26 cellular contexts compared by ENCODE assay signal in genomic region chr12:93417967-93418480, GRCh38. TPM values are rescaled to one million over a fixed set of nuclear protein-coding genes. Genes with fewer than 3 reads are reported as not detected.
DNase-seq lines count a peak whose midpoint lies in the region; ATAC-seq, FAIRE-seq and TF ChIP-seq lines count a peak whose summit lies in the region.
"Had no signal": no experiment of that assay in that cellular context is flagged by ENCODE, and none has a peak within 500 bp of the region (broad histone marks: within the 10 kb centered on the region; RNA-seq: fewer than 3 reads in every experiment).

No MANE protein-coding gene starts in this region.

- CTCF ChIA-PET in IMR-90 (lab: Yijun Ruan, JAX), result no interaction called here
- CTCF ChIA-PET in MCF 10A (lab: Yijun Ruan, JAX), result interaction anchor here (0.6 to 3.5 kb wide), 3 partner anchors 389 to 597 kb away, joined by 3 to 31 read pairs (median 3); no protein-coding TSS in a partner anchor

- no peak overlapping the region for H2AFZ ChIP-seq in IMR-90 (replicated peaks; ENCODE audit: low read length, poor library complexity)

- peaks cover 12 to 39% of the 10 kb centered on the region in 2 experiments; a peak in 3 of 4 replicates for H3K79me1 ChIP-seq in IMR-90 (ENCODE audit: low read depth in 1 of 2, low read length in 2 of 2)

- no peak overlapping the region for H2BK5ac ChIP-seq in IMR-90 (ENCODE audit: low read depth, low read length, poor library complexity, severe bottlenecking)

- H2BK15ac ChIP-seq in IMR-90 (ENCODE audit: low read depth, low read length), result peak overlapping the region; percentile 10; the same call in 1 of the 3 replicates

- H4K5ac ChIP-seq in IMR-90 (ENCODE audit: low read depth, low read length), result no peak overlapping the region

- peak overlapping the region in 1 of 2 experiments; percentile 42; a peak in 1 of 4 replicates for H4K8ac ChIP-seq in IMR-90 (ENCODE audit: low read depth in 2 of 2, low read length in 2 of 2)

- in situ Hi-C loops in IMR-90 (cut with MboI; ENCODE audit: low sequenced_read_pairs) (loop anchor here (10.0 to 25.0 kb wide), 2 partner anchors 433 to 631 kb away; no protein-coding TSS in a partner anchor), GM13977 (cut with MboI; ENCODE audit: low pct_unique_long_range_greater_than_20kb, low sequenced_read_pairs, unreplicated experiment) (loop anchor here (10.0 kb wide), 1 partner anchor 633 kb away; no protein-coding TSS in a partner anchor)

- H3K36me3 ChIP-seq in IMR-90 (ENCODE audit: control insufficient read depth, insufficient read depth, low read length) (no peaks in the 10 kb centered on the region), psoas muscle (ENCODE audit: insufficient read depth in 1 of 2, low read depth in 1 of 2) (no peaks in the 10 kb centered on the region)

- no CpG with 5 or more reads among the region's 4 CpGs for WGBS in IMR-90 (ENCODE audit: extremely low coverage in 2 of 2, insufficient read length in 1 of 2), 2 experiments
- 85 to 92% (median 89%) methylated on average over 4 of the region's 4 CpGs for WGBS in psoas muscle, 3 donors

- no TSS peak for BruUV-seq in IMR-90 (replicated peaks; lab: Mats Ljungman, UMichigan)
- BruUV-seq in MCF 10A (replicated peaks; lab: Mats Ljungman, UMichigan), result no TSS peak

- H2AK5ac ChIP-seq in IMR-90 (ENCODE audit: low read depth, low read length), result no peak overlapping the region

- peaks cover 37% of the 10 kb centered on the region for H3K36me3 Mint-ChIP-seq in activated T-cell treated with anti-CD3 and anti-CD28 coated beads, Interleukin-2, amount 50 U/mL, for 24 hours (ENCODE audit: low read depth)
- peaks cover 4% of the 10 kb centered on the region for H3K36me3 Mint-ChIP-seq in activated T-cell treated with anti-CD3 and anti-CD28 coated beads, Interleukin-2, amount 50 U/mL, for 4 hours (ENCODE audit: insufficient read depth)
- H3K36me3 Mint-ChIP-seq in activated naive CD8-positive, alpha-beta T cell treated with anti-CD3 and anti-CD28 coated beads for 36 hours, result peaks cover 16% of the 10 kb centered on the region
- no peaks in the 10 kb centered on the region for H3K36me3 Mint-ChIP-seq in MCF 10A (ENCODE audit: insufficient read depth, unreplicated experiment)

- H3K4me3 Mint-ChIP-seq in activated T-cell treated with anti-CD3 and anti-CD28 coated beads, Interleukin-2, amount 50 U/mL, for 24 hours, result no peak overlapping the region
- no peak overlapping the region for H3K4me3 Mint-ChIP-seq in activated T-cell treated with anti-CD3 and anti-CD28 coated beads, Interleukin-2, amount 50 U/mL, for 4 hours
- no peak overlapping the region for H3K4me3 Mint-ChIP-seq in activated naive CD8-positive, alpha-beta T cell treated with anti-CD3 and anti-CD28 coated beads for 36 hours
- no peak overlapping the region for H3K4me3 Mint-ChIP-seq in MCF 10A (ENCODE audit: unreplicated experiment)

- H2BK120ac ChIP-seq in IMR-90 (ENCODE audit: low read depth, low read length), result no peak overlapping the region

- H3K23ac ChIP-seq in IMR-90 (ENCODE audit: low read depth, low read length), result no peak overlapping the region

- no peaks in the 10 kb centered on the region for H3K27me3 Mint-ChIP-seq in activated T-cell treated with anti-CD3 and anti-CD28 coated beads, Interleukin-2, amount 50 U/mL, for 24 hours
- no peaks in the 10 kb centered on the region for H3K27me3 Mint-ChIP-seq in activated T-cell treated with anti-CD3 and anti-CD28 coated beads, Interleukin-2, amount 50 U/mL, for 4 hours (ENCODE audit: low read depth)
- H3K27me3 Mint-ChIP-seq in activated naive CD8-positive, alpha-beta T cell treated with anti-CD3 and anti-CD28 coated beads for 36 hours, result no peaks in the 10 kb centered on the region
- H3K27me3 Mint-ChIP-seq in MCF 10A (ENCODE audit: insufficient read depth, unreplicated experiment), result no peaks in the 10 kb centered on the region
- H3K27me3 Mint-ChIP-seq: CD4-positive, CD25-positive, alpha-beta regulatory T cell had no signal

- H2BK20ac ChIP-seq in IMR-90 (ENCODE audit: low read depth, low read length), result no peak overlapping the region

- H4K20me1 ChIP-seq in IMR-90 (ENCODE audit: insufficient read depth, low read length), result peaks cover 27% of the 10 kb centered on the region

- no peaks in the 10 kb centered on the region for H3K27me3 ChIP-seq in IMR-90 (ENCODE audit: control insufficient read depth, insufficient read depth, low read length)
- H3K27me3 ChIP-seq in psoas muscle (ENCODE audit: insufficient read depth in 3 of 3, low read length in 2 of 3), result no peaks in the 10 kb centered on the region
- H3K27me3 ChIP-seq: BLaER1 had no signal

- no peak for TF ChIP-seq POLR2A in IMR-90 (IDR thresholded peaks at IDR 0.05; ENCODE audit: low read depth, low read length)

- H3K18ac ChIP-seq in IMR-90 (ENCODE audit: low read depth, low read length), result no peak overlapping the region

- no peak overlapping the region for H3K56ac ChIP-seq in IMR-90 (ENCODE audit: extremely low read depth, insufficient read depth, low read length)

- no peak for FAIRE-seq in D721Med (lab: Jason Lieb, UNC)
- FAIRE-seq: GM19239 had no signal

- dilution Hi-C loops in IMR-90 (cut with HindIII; ENCODE audit: low sequenced_read_pairs, unreplicated experiment), result no loop called here

- H3K4me1 Mint-ChIP-seq in activated T-cell treated with anti-CD3 and anti-CD28 coated beads, Interleukin-2, amount 50 U/mL, for 24 hours (ENCODE audit: low read depth), result peaks cover 88% of the 10 kb centered on the region
- peaks cover 90% of the 10 kb centered on the region for H3K4me1 Mint-ChIP-seq in activated T-cell treated with anti-CD3 and anti-CD28 coated beads, Interleukin-2, amount 50 U/mL, for 4 hours (ENCODE audit: low read depth)
- peaks cover 80% of the 10 kb centered on the region for H3K4me1 Mint-ChIP-seq in activated naive CD8-positive, alpha-beta T cell treated with anti-CD3 and anti-CD28 coated beads for 36 hours
- H3K4me1 Mint-ChIP-seq in MCF 10A (ENCODE audit: insufficient read depth, unreplicated experiment), result peaks cover 44% of the 10 kb centered on the region

- no peak overlapping the region for H3K14ac ChIP-seq in IMR-90 (replicated peaks; ENCODE audit: low read depth, low read length)

- H4K91ac ChIP-seq in IMR-90 (ENCODE audit: insufficient read depth, low read depth, low read length), result no peak overlapping the region

- peak overlapping the region; percentile 59 for H3K27ac Mint-ChIP-seq in activated T-cell treated with anti-CD3 and anti-CD28 coated beads, Interleukin-2, amount 50 U/mL, for 24 hours
- H3K27ac Mint-ChIP-seq in activated naive CD8-positive, alpha-beta T cell treated with anti-CD3 and anti-CD28 coated beads for 36 hours, result peak overlapping the region; percentile 34
- no peak overlapping the region for H3K27ac Mint-ChIP-seq in MCF 10A (ENCODE audit: low read depth, unreplicated experiment)

- ATAC-seq in activated T-cell treated with anti-CD3 and anti-CD28 coated beads, Interleukin-2, amount 50 U/mL, for 4 hours, result no peak
- no peak for ATAC-seq in IMR-90 (ENCODE audit: low read depth)
- no peak for ATAC-seq in psoas muscle
- ATAC-seq: HCT116, PC-3, SK-N-SH treated with all-trans-retinoic acid at 6 μM for 48 hours had no signal

- peaks cover 16% of the 10 kb centered on the region for H3K9me1 ChIP-seq in IMR-90 (ENCODE audit: insufficient read depth, low read length)

- no peak overlapping the region for H3K4me2 ChIP-seq in IMR-90 (ENCODE audit: low read depth, low read length)
- H3K4me2 ChIP-seq: BLaER1 had no signal

- peak overlapping the region; percentile 9; the same call in 1 of the 2 replicates for H3K4ac ChIP-seq in IMR-90 (ENCODE audit: low read depth, low read length)

- H3K4me1 ChIP-seq in IMR-90 (ENCODE audit: control insufficient read depth, insufficient read depth, low read length) (peaks cover 19% of the 10 kb centered on the region), psoas muscle (peaks cover 72% of the 10 kb centered on the region)

- no peak overlapping the region for H2AK9ac ChIP-seq in IMR-90 (replicated peaks; ENCODE audit: low read depth, low read length, poor library complexity)

- H3K9me3 ChIP-seq in IMR-90 (ENCODE audit: control insufficient read depth, insufficient read depth, low read length) (no peaks in the 10 kb centered on the region), psoas muscle (no peaks in the 10 kb centered on the region)
- H3K9me3 ChIP-seq: BLaER1 had no signal

- no peak for TF ChIP-seq RAD21 in IMR-90 (IDR thresholded peaks at IDR 0.05; ENCODE audit: low read length)

- POLR2A ChIA-PET in IMR-90 (lab: Charles Lee; ENCODE audit: unreplicated experiment), result no interaction called here
- POLR2A ChIA-PET in MCF 10A (lab: Yijun Ruan, JAX), result interaction anchor here (0.7 kb wide), 1 partner anchor 65 kb away, joined by 4 read pairs; no protein-coding TSS in a partner anchor

- H3K4me3 ChIP-seq in IMR-90 (ENCODE audit: insufficient read depth, low read depth, low read length) (no peak overlapping the region), psoas muscle (no peak overlapping the region)
- H3K4me3 ChIP-seq: BLaER1 had no signal

- intact Hi-C loops in IMR-90 (cut with micrococcal nuclease), result loop anchor here (5.0 kb wide), 1 partner anchor 491 kb away; the partner anchor contains the start of gene EEA1
- intact Hi-C loops in psoas muscle (cut with DNase I), result loop anchor here in 1 of 2 donors (2.0 kb wide), 1 partner anchor 431 kb away; no protein-coding TSS in a partner anchor
- intact Hi-C loops in MCF 10A (cut with micrococcal nuclease), result loop anchor here (10.0 kb wide), 1 partner anchor 687 kb away; no protein-coding TSS in a partner anchor

- no peaks in the 10 kb centered on the region for H3K9me3 Mint-ChIP-seq in activated T-cell treated with anti-CD3 and anti-CD28 coated beads, Interleukin-2, amount 50 U/mL, for 24 hours
- no peaks in the 10 kb centered on the region for H3K9me3 Mint-ChIP-seq in activated T-cell treated with anti-CD3 and anti-CD28 coated beads, Interleukin-2, amount 50 U/mL, for 4 hours
- peaks cover 1% of the 10 kb centered on the region for H3K9me3 Mint-ChIP-seq in activated naive CD8-positive, alpha-beta T cell treated with anti-CD3 and anti-CD28 coated beads for 36 hours
- H3K9me3 Mint-ChIP-seq in MCF 10A (ENCODE audit: unreplicated experiment), result no peaks in the 10 kb centered on the region
- H3K9me3 Mint-ChIP-seq: CD4-positive, CD25-positive, alpha-beta regulatory T cell had no signal

- H3K9ac ChIP-seq in IMR-90 (ENCODE audit: low read depth, low read length), result no peak overlapping the region
- H3K9ac ChIP-seq: BLaER1 had no signal

- DNase-seq in activated T-cell treated with anti-CD3 and anti-CD28 coated beads, Interleukin-2, amount 50 U/mL, for 24 hours, result no peak
- DNase-seq in activated T-cell treated with anti-CD3 and anti-CD28 coated beads, Interleukin-2, amount 50 U/mL, for 4 hours, result no peak
- DNase-seq in IMR-90 (no peak), psoas muscle (no peak), MCF 10A (ENCODE audit: unreplicated experiment) (no peak), GM13977 (ENCODE audit: low spot score) (no peak), D721Med (ENCODE audit: insufficient read length, low spot score) (no peak)
- no peak for DNase-seq in activated naive CD8-positive, alpha-beta T cell treated with anti-CD3 and anti-CD28 coated beads for 36 hours
- DNase-seq: CD4-positive, CD25-positive, alpha-beta regulatory T cell; EL; GDM1; Kasumi-1; MV-4-11; NCI-H1105; NCI-H1436 treated with DMSO at 0.1 percent for 48 hours; NCI-H1930; NCI-H2107; NCI-H446; NCI-H524 treated with DMSO at 0.1 percent for 48 hours; NCI-H774; PC-3 had no signal

- H3K27ac ChIP-seq in IMR-90 (ENCODE audit: insufficient read depth, low read length) (no peak overlapping the region), psoas muscle (peak overlapping the region; percentile 65)
- H3K27ac ChIP-seq: BLaER1, HL-60 had no signal

- TF ChIP-seq CTCF in IMR-90 (conservative IDR thresholded peaks at IDR 0.05; ENCODE audit: low read depth, low read length), result no peak
- no peak for TF ChIP-seq CTCF in psoas muscle (IDR thresholded peaks at IDR 0.05)
- TF ChIP-seq CTCF in MCF 10A (IDR thresholded peaks at IDR 0.05; ENCODE audit: unreplicated experiment), result no peak
- TF ChIP-seq CTCF in GM13977 (IDR thresholded peaks at IDR 0.05; ENCODE audit: extremely low read depth, insufficient read depth, missing control alignments), result no peak
- no peak for TF ChIP-seq CTCF in D721Med (IDR thresholded peaks at IDR 0.05; ENCODE audit: insufficient read depth, missing control alignments)

RNA-seq across cellular contexts. Expression of gene UBE2N, which starts 23.7 kb away (rescaled TPM):
- 100 to 1,000 TPM; 237 to 241 (median 237) TPM for total RNA-seq in activated T-cell treated with anti-CD3 and anti-CD28 coated beads, Interleukin-2, amount 50 U/mL, for 4 hours
- total RNA-seq in IMR-90 (2012; rRNA removed) (64.5 and 90.3 TPM in 2 replicates), psoas muscle (10 to 100 TPM; 70.6 to 97.6 (median 80.0) TPM), MCF 10A (2022) (144 and 164 TPM in 2 replicates)
- polyA plus RNA-seq in IMR-90 (2012; rRNA removed) (103 and 113 TPM in 2 replicates), psoas muscle (100 to 1,000 TPM in 1 of 3 donors, 10 to 100 TPM in 2; 52.8 to 104 (median 91.4) TPM)
- 20.1 and 38.4 TPM in 2 replicates for polyA plus RNA-seq in IMR-90 (2012; cell fraction: cytosol; rRNA removed)
- polyA plus RNA-seq in IMR-90 (2012; cell fraction: nucleus; rRNA removed; ENCODE audit: low replicate concordance), result 6.4 and 41.8 TPM in 2 replicates
- total RNA-seq in activated naive CD8-positive, alpha-beta T cell treated with anti-CD3 and anti-CD28 coated beads for 36 hours, result 100 to 1,000 TPM; 228 to 235 TPM

RNA-seq across cellular contexts. Expression of gene NUDT4, which starts 40.3 kb away (rescaled TPM):
- total RNA-seq in activated T-cell treated with anti-CD3 and anti-CD28 coated beads, Interleukin-2, amount 50 U/mL, for 4 hours, result 100 to 1,000 TPM in 1 of 3 donors, 10 to 100 TPM in 2; 89.7 to 108 (median 93.1) TPM
- total RNA-seq in IMR-90 (2012; rRNA removed) (25.6 and 61.9 TPM in 2 replicates), psoas muscle (100 to 1,000 TPM; 187 to 254 (median 211) TPM), MCF 10A (2022) (79.8 and 91.0 TPM in 2 replicates)
- polyA plus RNA-seq in IMR-90 (2012; rRNA removed) (17.8 and 23.6 TPM in 2 replicates), psoas muscle (100 to 1,000 TPM in 1 of 3 donors, 10 to 100 TPM in 2; 48.3 to 108 (median 76.1) TPM)
- polyA plus RNA-seq in IMR-90 (2012; cell fraction: cytosol; rRNA removed), result 6.2 and 9.8 TPM in 2 replicates
- polyA plus RNA-seq in IMR-90 (2012; cell fraction: nucleus; rRNA removed; ENCODE audit: low replicate concordance), result 5.4 and 9.6 TPM in 2 replicates
- total RNA-seq in activated naive CD8-positive, alpha-beta T cell treated with anti-CD3 and anti-CD28 coated beads for 36 hours, result 10 to 100 TPM; 77.2 to 85.5 TPM

RNA-seq across cellular contexts. Expression of gene MRPL42, which starts 49.3 kb away (rescaled TPM):
- total RNA-seq in activated T-cell treated with anti-CD3 and anti-CD28 coated beads, Interleukin-2, amount 50 U/mL, for 4 hours, result 10 to 100 TPM; 62.9 to 98.8 (median 89.2) TPM
- total RNA-seq in IMR-90 (2012; rRNA removed) (90.7 and 124 TPM in 2 replicates), psoas muscle (10 to 100 TPM; 22.7 to 37.3 (median 24.1) TPM), MCF 10A (2022) (76.9 and 90.2 TPM in 2 replicates)
- polyA plus RNA-seq in IMR-90 (2012; rRNA removed) (48.0 and 64.2 TPM in 2 replicates), psoas muscle (10 to 100 TPM; 27.5 to 48.3 (median 38.3) TPM)
- 6.7 and 15.9 TPM in 2 replicates for polyA plus RNA-seq in IMR-90 (2012; cell fraction: cytosol; rRNA removed)
- polyA plus RNA-seq in IMR-90 (2012; cell fraction: nucleus; rRNA removed; ENCODE audit: low replicate concordance), result 1.5 and 27.9 TPM in 2 replicates
- 10 to 100 TPM; 92.4 to 93.4 TPM for total RNA-seq in activated naive CD8-positive, alpha-beta T cell treated with anti-CD3 and anti-CD28 coated beads for 36 hours
